ENCODE assay signal across 18 cellular contexts in the genomic region with DNA sequence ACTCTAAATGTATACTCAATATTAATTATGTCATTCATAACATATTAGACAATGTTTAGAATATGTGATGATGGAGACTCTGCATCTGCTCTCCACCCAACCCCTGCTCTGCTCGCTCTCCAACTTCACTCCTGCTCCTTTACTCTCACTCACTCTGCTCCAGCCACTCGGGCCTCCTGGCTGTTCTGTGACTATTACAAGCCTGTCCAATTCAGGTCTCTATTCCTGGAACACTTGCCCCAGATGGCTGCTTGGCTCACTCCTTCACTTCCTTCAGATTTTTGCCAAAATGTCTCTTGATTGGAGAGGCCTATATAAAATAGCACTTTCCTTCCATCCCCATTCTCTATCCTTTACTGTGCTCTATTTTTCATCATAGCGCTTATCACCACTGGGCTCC.
DNase-seq lines count a peak whose midpoint lies in the region; ATAC-seq and TF ChIP-seq lines count a peak whose summit lies in the region.
"Had no signal": no experiment of that assay in that cellular context is flagged by ENCODE, and none has a peak within 500 bp of the region (broad histone marks: within the 10 kb centered on the region; RNA-seq: fewer than 3 reads in every experiment).

No MANE protein-coding gene starts in this region.

- H3K9me3 Mint-ChIP-seq in nephron progenitor cell, result no peaks in the 10 kb centered on the region

- H3K4me3 ChIP-seq in ascending aorta (no peak overlapping the region), heart left ventricle (no peak overlapping the region), WERI-Rb-1 (ENCODE audit: low read depth, low read length) (no peak overlapping the region)
- H3K4me3 ChIP-seq: BLaER1 treated with 17β-estradiol and CSF1 and Interleukin-3, amounts not matched to agents 10 nM and 100 nM had no signal

- 57 to 64% (median 61%) methylated on average over 3 of the region's 3 CpGs for WGBS in heart left ventricle, 4 donors

- TF ChIP-seq CTCF in ascending aorta (IDR thresholded peaks at IDR 0.05), result no peak
- TF ChIP-seq CTCF in heart left ventricle (IDR thresholded peaks at IDR 0.05), result no peak
- no peak for TF ChIP-seq CTCF in nephron progenitor cell (IDR thresholded peaks at IDR 0.05)
- no peak for TF ChIP-seq CTCF in WERI-Rb-1 (IDR thresholded peaks at IDR 0.05; ENCODE audit: low read depth, low read length)

- no peak for TF ChIP-seq POLR2A in heart left ventricle (IDR thresholded peaks at IDR 0.05)

- peak overlapping the region; percentile 27 for H3K27ac Mint-ChIP-seq in nephron progenitor cell
- H3K27ac Mint-ChIP-seq: H9 had no signal

- no peaks in the 10 kb centered on the region for H3K36me3 ChIP-seq in ascending aorta
- H3K36me3 ChIP-seq in heart left ventricle, result peaks cover 0 to under 1% (median 0%) of the 10 kb centered on the region in 9 donors
- H3K36me3 ChIP-seq in WERI-Rb-1, result no peaks in the 10 kb centered on the region

- H3K27ac ChIP-seq in ascending aorta, result peak overlapping the region; percentile 40 to 52
- peak overlapping the region in 5 of 12 donors; percentile 2 to 17 (median 5) for H3K27ac ChIP-seq in heart left ventricle
- H3K27ac ChIP-seq in WERI-Rb-1, result no peak overlapping the region
- H3K27ac ChIP-seq: BLaER1 treated with 17β-estradiol and CSF1 and Interleukin-3, amounts not matched to agents 10 nM and 100 nM had no signal

- ATAC-seq in heart left ventricle (peak; percentile 83 to 92 (median 88)), GM19351 (IDR thresholded peaks at IDR 0.05; ENCODE audit: unreplicated experiment) (no peak), GM19452 (IDR thresholded peaks at IDR 0.05; ENCODE audit: unreplicated experiment) (no peak), GM18870 (IDR thresholded peaks at IDR 0.05; ENCODE audit: unreplicated experiment) (no peak)
- ATAC-seq: PC-3 had no signal

- DNase-seq in ascending aorta (ENCODE audit: low spot score in 2 of 2) (no peak), heart left ventricle (peak in 4 of 5 donors; percentile 25 to 59 (median 34)), nephron progenitor cell (no peak), WERI-Rb-1 (no peak)
- DNase-seq: DMS79, H9, IMR-90, Karpas-422, NCI-H1417 treated with DMSO at 0.1 percent for 48 hours, NCI-H1930, NCI-H345, NCI-H524 treated with DMSO at 0.1 percent for 48 hours, PC-3, RPMI8226 had no signal

- H3K4me1 ChIP-seq in ascending aorta (peaks cover 0 to 2% of the 10 kb centered on the region in 2 donors), heart left ventricle (peaks cover 0 to 28% (median 5%) of the 10 kb centered on the region in 12 donors)
- H3K4me1 ChIP-seq: BLaER1 treated with 17β-estradiol and CSF1 and Interleukin-3, amounts not matched to agents 10 nM and 100 nM had no signal

- H3K9me3 ChIP-seq in ascending aorta (no peaks in the 10 kb centered on the region), heart left ventricle (no peaks in the 10 kb centered on the region), WERI-Rb-1 (ENCODE audit: severe bottlenecking) (no peaks in the 10 kb centered on the region)
- H3K9me3 ChIP-seq: BLaER1 treated with 17β-estradiol and CSF1 and Interleukin-3, amounts not matched to agents 10 nM and 100 nM had no signal

- peaks cover 5% of the 10 kb centered on the region for H3K36me3 Mint-ChIP-seq in nephron progenitor cell (ENCODE audit: low read depth)

- intact Hi-C loops in ascending aorta (cut with DNase I), result no loop called here
- intact Hi-C loops in heart left ventricle (cut with DNase I), result no loop called here

- no peaks in the 10 kb centered on the region for H3K27me3 ChIP-seq in ascending aorta
- no peaks in the 10 kb centered on the region for H3K27me3 ChIP-seq in heart left ventricle
- no peaks in the 10 kb centered on the region for H3K27me3 ChIP-seq in WERI-Rb-1 (ENCODE audit: insufficient read depth, low read depth, severe bottlenecking)
- H3K27me3 ChIP-seq: BLaER1 treated with 17β-estradiol and CSF1 and Interleukin-3, amounts not matched to agents 10 nM and 100 nM had no signal

- no peaks in the 10 kb centered on the region for H3K4me1 Mint-ChIP-seq in nephron progenitor cell

- no peak overlapping the region for H3K4me3 Mint-ChIP-seq in nephron progenitor cell
- H3K4me3 Mint-ChIP-seq: H9 had no signal

- no peaks in the 10 kb centered on the region for H3K27me3 Mint-ChIP-seq in nephron progenitor cell (ENCODE audit: low read depth, poor library complexity)

Comparison
In these comparisons a context has a peak if more than half of its experiments do, and no peak if none do; other contexts are left out.
1. DNase-seq: peak in heart left ventricle (4 of 5); none in ascending aorta (0 of 2), nephron progenitor cell (single experiment) and WERI-Rb-1 (single experiment).
2. ATAC-seq: peak in heart left ventricle (4 of 4); none in GM19351 (single experiment), GM19452 (single experiment) and GM18870 (single experiment).